Comparison of ENCODE assay signal across 23 cellular contexts in the genomic region with DNA sequence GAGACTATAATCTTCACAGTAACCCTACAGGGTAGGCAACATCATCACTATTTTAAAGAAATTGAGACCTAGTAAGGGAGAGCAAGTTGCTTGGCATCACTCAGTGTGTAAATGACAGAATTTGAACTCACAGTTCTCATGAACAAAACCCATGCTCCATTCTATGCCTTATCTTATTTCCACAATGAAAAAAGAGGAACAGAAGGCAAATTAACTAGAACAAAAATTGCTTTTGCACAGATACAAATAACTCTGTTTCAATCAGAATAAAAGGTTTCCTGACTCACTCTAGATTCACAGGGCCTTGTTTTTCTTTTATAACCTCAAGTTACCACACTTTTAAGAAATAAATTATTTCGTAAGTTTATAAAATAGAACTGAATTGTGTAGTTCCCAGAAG.
"Had no signal": no experiment of that assay in that cellular context is flagged by ENCODE, and none has a peak within 500 bp of the region (broad histone marks: within the 10 kb centered on the region; RNA-seq: fewer than 3 reads in every experiment).

No MANE protein-coding gene starts in this region.

- H3K27me3 ChIP-seq: gastroesophageal sphincter, hepatocyte, right lobe of liver had no signal

- H3K27ac ChIP-seq: epithelial cell of prostate, gastroesophageal sphincter, hepatocyte, right lobe of liver, skin epidermis, thoracic aorta had no signal

- H3K4me1 ChIP-seq: gastroesophageal sphincter, right lobe of liver had no signal

- H3K4me2 ChIP-seq: hepatocyte had no signal

- H3K9me3 ChIP-seq: gastroesophageal sphincter, mucosa of descending colon, right lobe of liver, thoracic aorta had no signal

- H3K36me3 ChIP-seq: gastroesophageal sphincter, right lobe of liver, thoracic aorta had no signal

- H3K4me3 ChIP-seq: gastroesophageal sphincter, hepatocyte, mucosa of descending colon, right lobe of liver, skin epidermis, thoracic aorta had no signal

- DNase-seq: activated CD4-positive, alpha-beta memory T cell treated with anti-CD3 and anti-CD28 coated beads, Interleukin-2, amount 10 ng/mL, durations not matched to agents 7 days and 5 days; activated CD4-positive, alpha-beta T cell treated with anti-CD3 and anti-CD28 coated beads for 1 hour; activated CD4-positive, alpha-beta T cell treated with anti-CD3 and anti-CD28 coated beads, Interleukin-2, amount 10 ng/mL, durations not matched to agents 7 days and 5 days; activated CD8-positive, alpha-beta memory T cell treated with anti-CD3 and anti-CD28 coated beads, Interleukin-2, amount 50 U/mL, for 48 hours; activated gamma-delta T cell treated with Interleukin-2 at 50 U/mL for 16 hours; activated naive CD4-positive, alpha-beta T cell treated with anti-CD3 and anti-CD28 coated beads, Interleukin-2, amount 50 U/mL, for 16 hours; activated T-cell treated with anti-CD3 and anti-CD28 coated beads, Interleukin-2, amount 50 U/mL, for 24 hours; dermis blood vessel endothelial cell; effector CD8-positive, alpha-beta T cell; left cardiac atrium; left ventricle myocardium superior; mucosa of descending colon; right lobe of liver; stimulated activated CD4-positive, alpha-beta T cell treated with anti-CD3 and anti-CD28 coated beads, Interleukin-12 subunit alpha, Interleukin-12 subunit beta, amount 100 ng/mL, for 4 hours; stimulated activated CD4-positive, alpha-beta T cell treated with anti-CD3 and anti-CD28 coated beads, Interleukin-4, amount 100 ng/mL, for 1 hour; trophoblast cell had no signal

- H2AFZ ChIP-seq: hepatocyte had no signal

- H3K79me2 ChIP-seq: hepatocyte had no signal

- ATAC-seq: gastroesophageal sphincter; left cardiac atrium; left ventricle myocardium superior; natural killer cell treated with Interleukin-12 subunit alpha and Interleukin-12 subunit beta and Interleukin-15 and Interleukin-18, amount 100 ng/mL, for 72 hours; WTC11 had no signal
